8 cellular contexts compared by ENCODE assay signal in genomic region chr16:3235856-3236669, GRCh38. TPM values are rescaled to one million over a fixed set of nuclear protein-coding genes. Genes with fewer than 3 reads are reported as not detected.
DNase-seq lines count a peak whose midpoint lies in the region; ATAC-seq lines count a peak whose summit lies in the region.
"Had no signal": no experiment of that assay in that cellular context is flagged by ENCODE, and none has a peak within 500 bp of the region (broad histone marks: within the 10 kb centered on the region; RNA-seq: fewer than 3 reads in every experiment).

No MANE protein-coding gene starts in this region.

- H3K4me3 Mint-ChIP-seq in stimulated activated naive CD8-positive, alpha-beta T cell treated with anti-CD3 and anti-CD28 coated beads, Interleukin-15, Interleukin-2, amounts not matched to agents 100 ng/mL and 50 ng/mL, for 24 hours: peak overlapping the region; percentile 78

- H3K27ac Mint-ChIP-seq in stimulated activated naive CD8-positive, alpha-beta T cell treated with anti-CD3 and anti-CD28 coated beads, Interleukin-15, Interleukin-2, amounts not matched to agents 100 ng/mL and 50 ng/mL, for 24 hours: no peak overlapping the region

- no peaks in the 10 kb centered on the region for H3K27me3 Mint-ChIP-seq in stimulated activated naive CD8-positive, alpha-beta T cell treated with anti-CD3 and anti-CD28 coated beads, Interleukin-15, Interleukin-2, amounts not matched to agents 100 ng/mL and 50 ng/mL, for 24 hours

- no peaks in the 10 kb centered on the region for H3K9me3 Mint-ChIP-seq in stimulated activated naive CD8-positive, alpha-beta T cell treated with anti-CD3 and anti-CD28 coated beads, Interleukin-15, Interleukin-2, amounts not matched to agents 100 ng/mL and 50 ng/mL, for 24 hours

- H3K36me3 Mint-ChIP-seq in stimulated activated naive CD8-positive, alpha-beta T cell treated with anti-CD3 and anti-CD28 coated beads, Interleukin-15, Interleukin-2, amounts not matched to agents 100 ng/mL and 50 ng/mL, for 24 hours (ENCODE audit: low read depth): peaks cover 28% of the 10 kb centered on the region

- H3K4me1 Mint-ChIP-seq in stimulated activated naive CD8-positive, alpha-beta T cell treated with anti-CD3 and anti-CD28 coated beads, Interleukin-15, Interleukin-2, amounts not matched to agents 100 ng/mL and 50 ng/mL, for 24 hours (ENCODE audit: low read depth): peaks cover 23% of the 10 kb centered on the region

- DNase-seq in NCI-H82 treated with DMSO at 0.1 percent for 48 hours (lab: John Stamatoyannopoulos, UW; ENCODE audit: unreplicated experiment) (peak; percentile 43), iPS-NIHi11 (ENCODE audit: low spot score) (peak; percentile 31), HT-29 (ENCODE audit: low spot score) (no peak)
- peak; percentile 48 for DNase-seq in activated T-cell treated with anti-CD3 and anti-CD28 coated beads, Interleukin-2, amount 50 U/mL, for 1 hour

- ATAC-seq in GM18907 (IDR thresholded peaks at IDR 0.05; ENCODE audit: unreplicated experiment) (no peak), GM21447 (IDR thresholded peaks at IDR 0.05; ENCODE audit: unreplicated experiment) (no peak)

RNA-seq across cellular contexts. Expression of gene ZNF200, which starts 1.1 kb away (rescaled TPM):
- total RNA-seq in HT-29 (2014; rRNA removed; shearing (Covaris generic)): 5.6 and 8.6 TPM in 2 replicates

RNA-seq across cellular contexts. Expression of gene MEFV, which starts 20.4 kb away (rescaled TPM):
- total RNA-seq in HT-29 (2014; rRNA removed; shearing (Covaris generic)): 0.13 TPM in 1 of 2 replicates, not detected in the other
- total RNA-seq: H1 had no signal

RNA-seq across cellular contexts. Expression of gene ZNF263, which starts 47.2 kb away (rescaled TPM):
- total RNA-seq in HT-29 (2014; rRNA removed; shearing (Covaris generic)): 102 and 106 TPM in 2 replicates

RNA-seq across cellular contexts. Expression of gene OR1F1, which starts 48.1 kb away (rescaled TPM):
- total RNA-seq in HT-29 (2014; rRNA removed; shearing (Covaris generic)): not detected in 2 replicates
